23 cellular contexts compared by ENCODE assay signal in genomic region chr1:245459621-245460020, GRCh38.
"Had no signal": no experiment of that assay in that cellular context is flagged by ENCODE, and none has a peak within 500 bp of the region (broad histone marks: within the 10 kb centered on the region; RNA-seq: fewer than 3 reads in every experiment).

No MANE protein-coding gene starts in this region.

- DNase-seq: kidney glomerular epithelial cell; left cardiac atrium; left lung; lower lobe of right lung; mammary epithelial cell; naive thymus-derived CD8-positive, alpha-beta T cell; pancreas; posterior cingulate gyrus; right lobe of liver; stimulated activated CD4-positive, alpha-beta T cell treated with anti-CD3 and anti-CD28 coated beads, Interleukin-12 subunit alpha, Interleukin-12 subunit beta, amount 100 ng/mL, for 4 hours; stimulated activated CD4-positive, alpha-beta T cell treated with anti-CD3 and anti-CD28 coated beads, Interleukin-15, amount 100 ng/mL, for 24 hours; stimulated activated CD4-positive, alpha-beta T cell treated with anti-CD3 and anti-CD28 coated beads, Interleukin-2, amount 100 ng/mL, for 24 hours; stimulated activated CD4-positive, alpha-beta T cell treated with anti-CD3 and anti-CD28 coated beads, Interleukin-4, amount 100 ng/mL, for 1 hour; stimulated activated naive B cell treated with anti-CD40 and anti-IgM and Interleukin-4, amounts not matched to agents 10 μg/mL and 1 μg/mL and 100 μg/mL, for 72 hours; stimulated activated naive CD8-positive, alpha-beta T cell treated with anti-CD3 and anti-CD28 coated beads, Interleukin-15, Interleukin-2, amounts not matched to agents 100 U/mL and 50 U/mL, for 24 hours; stomach; tibial artery; uterus had no signal

- H3K9me3 ChIP-seq: left lung, lower lobe of right lung, pancreas, prostate gland, right lobe of liver, stomach, thoracic aorta, tibial artery, uterus had no signal

- H3K36me3 Mint-ChIP-seq: naive thymus-derived CD8-positive, alpha-beta T cell; type B pancreatic cell had no signal

- H3K27ac ChIP-seq: left lung, lower lobe of right lung, pancreas, prostate gland, right lobe of liver, stomach, thoracic aorta, tibial artery, uterus had no signal

- H3K27me3 ChIP-seq: left lung, pancreas, right lobe of liver, stomach, tibial artery, uterus had no signal

- H3K4me3 Mint-ChIP-seq: naive thymus-derived CD8-positive, alpha-beta T cell; nephron; neural crest cell; stimulated activated naive B cell treated with anti-CD40 and anti-IgM and Interleukin-4, amounts not matched to agents 10 μg/mL and 1 μg/mL and 100 μg/mL, for 72 hours; type B pancreatic cell had no signal

- H3K4me1 ChIP-seq: left lung, lower lobe of right lung, pancreas, prostate gland, right lobe of liver, stomach, tibial artery, uterus had no signal

- H3K4me3 ChIP-seq: left lung, lower lobe of right lung, pancreas, prostate gland, right lobe of liver, stomach, thoracic aorta, tibial artery, uterus had no signal

- H3K36me3 ChIP-seq: left lung, lower lobe of right lung, pancreas, prostate gland, right lobe of liver, stomach, thoracic aorta, tibial artery, uterus had no signal

- H3K27ac Mint-ChIP-seq: naive thymus-derived CD8-positive, alpha-beta T cell; nephron; stimulated activated naive B cell treated with anti-CD40 and anti-IgM and Interleukin-4, amounts not matched to agents 10 μg/mL and 1 μg/mL and 100 μg/mL, for 72 hours; type B pancreatic cell had no signal

- ATAC-seq: naive thymus-derived CD8-positive, alpha-beta T cell; stimulated activated naive B cell treated with anti-CD40 and anti-IgM and Interleukin-4, amounts not matched to agents 10 μg/mL and 1 μg/mL and 100 μg/mL, for 72 hours; stimulated activated naive CD8-positive, alpha-beta T cell treated with anti-CD3 and anti-CD28 coated beads, Interleukin-15, Interleukin-2, amounts not matched to agents 100 U/mL and 50 U/mL, for 24 hours had no signal

- H3K9me3 Mint-ChIP-seq: nephron, neural crest cell, type B pancreatic cell had no signal
